17 cellular contexts compared by ENCODE assay signal in the genomic region with DNA sequence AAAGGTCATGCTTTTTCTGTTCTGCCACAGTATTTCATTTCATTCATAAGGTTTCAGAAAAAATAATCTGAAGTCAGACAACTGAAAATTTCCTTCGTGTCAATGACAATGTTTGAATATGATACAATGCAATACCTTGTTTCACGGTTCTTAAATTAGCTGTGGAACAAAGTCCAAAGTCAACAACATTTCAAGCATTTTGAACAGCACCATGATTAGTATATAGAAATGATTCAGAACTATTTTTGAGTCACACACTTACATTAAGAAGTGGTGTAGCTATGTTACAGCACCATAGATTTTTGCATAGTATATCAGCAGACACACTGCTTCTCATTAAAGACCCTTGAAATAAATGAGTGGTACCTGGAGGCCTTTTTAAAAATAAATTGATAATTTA.
DNase-seq lines count a peak whose midpoint lies in the region; ATAC-seq, FAIRE-seq and TF ChIP-seq lines count a peak whose summit lies in the region.
"Had no signal": no experiment of that assay in that cellular context is flagged by ENCODE, and none has a peak within 500 bp of the region (broad histone marks: within the 10 kb centered on the region; RNA-seq: fewer than 3 reads in every experiment).

No MANE protein-coding gene starts in this region.

- H3K36me3 ChIP-seq in PC-3 (ENCODE audit: low read depth, low read length) (no peaks in the 10 kb centered on the region), bronchial epithelial cell (ENCODE audit: control insufficient read depth, insufficient read depth, low read length) (no peaks in the 10 kb centered on the region), osteoblast (ENCODE audit: insufficient read depth, low read length) (no peaks in the 10 kb centered on the region)

- TF ChIP-seq CTCF in PC-3 (conservative IDR thresholded peaks at IDR 0.05; ENCODE audit: low read depth, low read length) (no peak), bronchial epithelial cell (IDR thresholded peaks at IDR 0.05; ENCODE audit: insufficient read depth, low read length, severe bottlenecking) (no peak), osteoblast (IDR thresholded peaks at IDR 0.05; ENCODE audit: extremely low read depth, low read depth, low read length) (no peak)

- ATAC-seq in PC-3 (peak; percentile 70), Right ventricle myocardium inferior (no peak), GM18873 (IDR thresholded peaks at IDR 0.05; ENCODE audit: low FRiP score, unreplicated experiment) (no peak)

- H3K9me3 ChIP-seq in PC-3 (ENCODE audit: low read length) (no peaks in the 10 kb centered on the region), osteoblast (ENCODE audit: low read depth, low read length) (no peaks in the 10 kb centered on the region)

- CTCF ChIA-PET in PC-3 (lab: Charles Lee): no interaction called here

- H2AFZ ChIP-seq in PC-3 (ENCODE audit: low read length) (no peak overlapping the region), osteoblast (ENCODE audit: low read length) (no peak overlapping the region)

- H3K4me1 ChIP-seq in PC-3 (ENCODE audit: insufficient read depth, low read length) (no peaks in the 10 kb centered on the region), osteoblast (ENCODE audit: insufficient read depth, low read length) (peaks cover 6% of the 10 kb centered on the region)

- no peaks in the 10 kb centered on the region for H3K9me2 ChIP-seq in PC-3 (replicated peaks; ENCODE audit: low read length)

- H3F3A ChIP-seq in PC-3 (ENCODE audit: low read length, unreplicated experiment): no peaks in the 10 kb centered on the region

- H3K27ac ChIP-seq in PC-3 (ENCODE audit: low read length): no peak overlapping the region
- H3K27ac ChIP-seq in osteoblast (ENCODE audit: low read depth, low read length): no peak overlapping the region
- H3K27ac ChIP-seq in caudate nucleus (ENCODE audit: low read depth, low read length): no peak overlapping the region
- H3K27ac ChIP-seq: 22Rv1 had no signal

- H4K20me1 ChIP-seq in PC-3 (ENCODE audit: low read length) (no peaks in the 10 kb centered on the region), osteoblast (ENCODE audit: insufficient read depth, low read length) (no peaks in the 10 kb centered on the region)

- no peak overlapping the region for H3K4me3 ChIP-seq in PC-3 (ENCODE audit: low read length)
- no peak overlapping the region for H3K4me3 ChIP-seq in bronchial epithelial cell (ENCODE audit: low read depth, low read length)
- no peak overlapping the region for H3K4me3 ChIP-seq in osteoblast (ENCODE audit: insufficient read depth, low read length)

- H3K4me2 ChIP-seq in PC-3 (ENCODE audit: low read length) (no peak overlapping the region), osteoblast (ENCODE audit: insufficient read depth, low read length) (peak overlapping the region; percentile 3)

- FAIRE-seq in bronchial epithelial cell (lab: Jason Lieb, UNC): no peak
- FAIRE-seq: G401.6 had no signal

- POLR2A ChIA-PET in PC-3 (lab: Charles Lee; ENCODE audit: unreplicated experiment): interaction anchor here (0.6 kb wide), 2 partner anchors 72 to 585 kb away, joined by 4 read pairs; no protein-coding TSS in a partner anchor

- intact Hi-C loops in PC-3 (cut with micrococcal nuclease): no loop called here
- intact Hi-C loops in Right ventricle myocardium inferior (cut with DNase I): no loop called here

- H3K27me3 ChIP-seq in PC-3 (ENCODE audit: low read length) (no peaks in the 10 kb centered on the region), bronchial epithelial cell (ENCODE audit: control insufficient read depth, insufficient read depth, low read length) (no peaks in the 10 kb centered on the region), osteoblast (ENCODE audit: insufficient read depth, low read length) (no peaks in the 10 kb centered on the region)

- no peaks in the 10 kb centered on the region for H3K79me2 ChIP-seq in PC-3 (ENCODE audit: low read length)
- H3K79me2 ChIP-seq in osteoblast (ENCODE audit: insufficient read depth, low read length): no peaks in the 10 kb centered on the region

- DNase-seq in NCI-H526 (lab: John Stamatoyannopoulos, UW) (peak; percentile 13), NCI-H526 treated with DMSO at 0.1 percent for 48 hours (lab: John Stamatoyannopoulos, UW) (no peak), PC-3 (peak; percentile 34), bronchial epithelial cell (ENCODE audit: low read depth) (peak; percentile 19), osteoblast (ENCODE audit: insufficient read length, low spot score, missing footprints) (no peak), Right ventricle myocardium inferior (ENCODE audit: missing footprints) (no peak), caudate nucleus (lab: John Stamatoyannopoulos, UW) (no peak)
- DNase-seq: DND-41, H9, NCI-H1436, NCI-H2029, NCI-H2171, NCI-H446, NCI-H748 treated with DMSO at 0.1 percent for 48 hours had no signal

- H3K9ac ChIP-seq in PC-3 (ENCODE audit: low read length): no peak overlapping the region

- no TSS peak for BruUV-seq in PC-3 (replicated peaks; lab: Mats Ljungman, UMichigan)

Comparison
In these comparisons a context has a peak if more than half of its experiments do, and no peak if none do; other contexts are left out.
1. DNase-seq: peak in NCI-H526 (2 of 2), PC-3 (single experiment) and bronchial epithelial cell (single experiment); none in NCI-H526 treated with DMSO at 0.1 percent for 48 hours (single experiment), osteoblast (single experiment), Right ventricle myocardium inferior (single experiment) and caudate nucleus (0 of 61).